In the genomic region with DNA sequence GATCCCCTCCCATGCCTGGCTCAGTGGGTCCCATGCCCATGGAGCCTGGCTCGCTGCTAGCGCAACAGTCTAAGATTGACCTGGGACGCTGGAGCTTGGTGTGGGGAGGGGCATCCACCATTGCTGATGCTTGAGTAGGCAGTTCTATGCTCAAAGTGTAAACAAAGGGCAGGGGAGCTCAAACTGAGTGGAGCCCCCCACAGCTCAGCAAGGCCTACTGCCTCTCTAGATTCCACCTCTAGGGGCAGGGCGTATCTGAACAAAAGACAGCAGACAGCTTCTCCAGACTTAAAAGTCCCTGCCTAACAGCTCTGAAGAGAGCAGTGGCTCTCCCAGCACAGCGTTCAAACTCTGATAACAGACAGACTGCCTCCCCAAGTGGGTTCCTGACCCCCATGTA, we compare ENCODE assay signal across 25 cellular contexts. TPM values are rescaled to one million over a fixed set of nuclear protein-coding genes. Genes with fewer than 3 reads are reported as not detected.
DNase-seq lines count a peak whose midpoint lies in the region; ATAC-seq and TF ChIP-seq lines count a peak whose summit lies in the region.
"Had no signal": no experiment of that assay in that cellular context is flagged by ENCODE, and none has a peak within 500 bp of the region (broad histone marks: within the 10 kb centered on the region; RNA-seq: fewer than 3 reads in every experiment).

No MANE protein-coding gene starts in this region.

- H3K4me1 ChIP-seq in GM23338 (ENCODE audit: insufficient read depth) (no peaks in the 10 kb centered on the region), OCI-LY7 (ENCODE audit: insufficient read depth, low read length, poor library complexity, severe bottlenecking) (no peaks in the 10 kb centered on the region), endodermal cell (ENCODE audit: control insufficient read depth, insufficient read depth, low read length) (no peaks in the 10 kb centered on the region), neural progenitor cell (no peaks in the 10 kb centered on the region), foreskin keratinocyte (no peaks in the 10 kb centered on the region)
- H3K4me1 ChIP-seq: A549; BE2C; BLaER1 treated with 17β-estradiol and CSF1 and Interleukin-3, amounts not matched to agents 10 nM and 100 nM had no signal

- no peaks in the 10 kb centered on the region for H3K4me1 Mint-ChIP-seq in GM23338
- H3K4me1 Mint-ChIP-seq in endodermal cell, result peaks cover 4% of the 10 kb centered on the region
- no peaks in the 10 kb centered on the region for H3K4me1 Mint-ChIP-seq in neural progenitor cell
- H3K4me1 Mint-ChIP-seq in activated CD8-positive, alpha-beta memory T cell treated with anti-CD3 and anti-CD28 coated beads, Interleukin-2, amount 10 ng/mL, durations not matched to agents 7 days and 5 days, result no peaks in the 10 kb centered on the region
- H3K4me1 Mint-ChIP-seq: CD14-positive monocyte; CD8-positive, alpha-beta memory T cell had no signal

- peak; percentile 59 for DNase-seq in GM23338 (ENCODE audit: low spot score)
- DNase-seq in OCI-LY7 (ENCODE audit: low spot score), result no peak
- DNase-seq in endodermal cell, result peak; percentile 67
- DNase-seq in neural progenitor cell (ENCODE audit: low spot score), result peak; percentile 17
- no peak for DNase-seq in MG63
- no peak for DNase-seq in activated CD8-positive, alpha-beta memory T cell treated with anti-CD3 and anti-CD28 coated beads, Interleukin-2, amount 10 ng/mL, durations not matched to agents 7 days and 5 days
- DNase-seq in foreskin keratinocyte, result no peak
- no peak for DNase-seq in stimulated activated CD4-positive, alpha-beta T cell treated with anti-CD3 and anti-CD28 coated beads, Interleukin-2, amount 100 ng/mL, for 48 hours
- DNase-seq: 8988T; ACHN; AML-193; BE2C; CD4-positive, alpha-beta T cell; CD8-positive, alpha-beta memory T cell; DMS 273 treated with DMSO at 0.1 percent for 48 hours; DMS79; EL; GF-D8; GOT3; H7 had no signal

- no peak overlapping the region for H3K27ac ChIP-seq in GM23338 (ENCODE audit: low read depth)
- H3K27ac ChIP-seq in OCI-LY7 (ENCODE audit: low read depth, low read length, poor library complexity, severe bottlenecking), result no peak overlapping the region
- H3K27ac ChIP-seq in endodermal cell (ENCODE audit: low read depth, low read length), result no peak overlapping the region
- no peak overlapping the region for H3K27ac ChIP-seq in neural progenitor cell
- no peak overlapping the region for H3K27ac ChIP-seq in foreskin keratinocyte
- H3K27ac ChIP-seq: A549; BLaER1 treated with 17β-estradiol and CSF1 and Interleukin-3, amounts not matched to agents 10 nM and 100 nM had no signal

- H3K9ac ChIP-seq in endodermal cell (ENCODE audit: extremely low read depth, low read length, poor library complexity, severe bottlenecking), result no peak overlapping the region
- no peak overlapping the region for H3K9ac ChIP-seq in neural progenitor cell
- H3K9ac ChIP-seq: BLaER1 treated with 17β-estradiol and CSF1 and Interleukin-3, amounts not matched to agents 10 nM and 100 nM had no signal

- BruUV-seq in OCI-LY7 (replicated peaks; lab: Mats Ljungman, UMichigan), result no TSS peak

- no peak overlapping the region for H3K4me3 ChIP-seq in GM23338
- H3K4me3 ChIP-seq in OCI-LY7 (ENCODE audit: low read depth, low read length, poor library complexity, severe bottlenecking), result no peak overlapping the region
- no peak overlapping the region for H3K4me3 ChIP-seq in endodermal cell (ENCODE audit: low read length)
- no peak overlapping the region for H3K4me3 ChIP-seq in neural progenitor cell
- H3K4me3 ChIP-seq in MG63, result no peak overlapping the region
- H3K4me3 ChIP-seq: A549; BLaER1 treated with 17β-estradiol and CSF1 and Interleukin-3, amounts not matched to agents 10 nM and 100 nM had no signal

- TF ChIP-seq CTCF in GM23338 (conservative IDR thresholded peaks at IDR 0.05; ENCODE audit: low read depth in 2 of 2) (peak; percentile 39 to 45), OCI-LY7 (conservative IDR thresholded peaks at IDR 0.05; ENCODE audit: low read length) (0 out of 2 replicates have a peak, but pooled peaks have one; percentile 21), endodermal cell (conservative IDR thresholded peaks at IDR 0.05) (peak; percentile 67), neural progenitor cell (IDR thresholded peaks at IDR 0.05) (peak; percentile 35), foreskin keratinocyte (conservative IDR thresholded peaks at IDR 0.05) (no peak)

- no peaks in the 10 kb centered on the region for H3K79me2 ChIP-seq in GM23338 (replicated peaks; ENCODE audit: insufficient read depth)
- no peaks in the 10 kb centered on the region for H3K79me2 ChIP-seq in OCI-LY7 (ENCODE audit: insufficient read depth, low read depth, low read length)
- no peaks in the 10 kb centered on the region for H3K79me2 ChIP-seq in neural progenitor cell (ENCODE audit: low read depth)

- H3K27ac Mint-ChIP-seq in GM23338 (no peak overlapping the region), endodermal cell (no peak overlapping the region), neural progenitor cell (no peak overlapping the region)
- no peak overlapping the region for H3K27ac Mint-ChIP-seq in activated CD8-positive, alpha-beta memory T cell treated with anti-CD3 and anti-CD28 coated beads, Interleukin-2, amount 10 ng/mL, durations not matched to agents 7 days and 5 days
- H3K27ac Mint-ChIP-seq: CD14-positive monocyte; CD4-positive, alpha-beta T cell had no signal

- H2AFZ ChIP-seq in GM23338 (0 out of 2 replicates have a peak overlapping the region, but pooled peaks have one; percentile 52), OCI-LY7 (ENCODE audit: low read length) (no peak overlapping the region), neural progenitor cell (replicated peaks) (peak overlapping the region; percentile 79)

- H3K9me3 ChIP-seq in OCI-LY7 (ENCODE audit: low read length) (no peaks in the 10 kb centered on the region), endodermal cell (ENCODE audit: control insufficient read depth, low read length) (no peaks in the 10 kb centered on the region), neural progenitor cell (ENCODE audit: low read depth) (no peaks in the 10 kb centered on the region), MG63 (no peaks in the 10 kb centered on the region)
- H3K9me3 ChIP-seq: A549; BE2C; BLaER1 treated with 17β-estradiol and CSF1 and Interleukin-3, amounts not matched to agents 10 nM and 100 nM had no signal

- intact Hi-C loops in OCI-LY7 (cut with micrococcal nuclease; ENCODE audit: unreplicated experiment), result no loop called here

- no peaks in the 10 kb centered on the region; the same call in 1 of the 2 replicates for H4K20me1 ChIP-seq in GM23338 (replicated peaks; ENCODE audit: insufficient read depth)
- no peaks in the 10 kb centered on the region for H4K20me1 ChIP-seq in OCI-LY7 (ENCODE audit: insufficient read depth, low read length)
- H4K20me1 ChIP-seq in neural progenitor cell (ENCODE audit: low read depth), result no peaks in the 10 kb centered on the region
- H4K20me1 ChIP-seq: BLaER1 treated with 17β-estradiol and CSF1 and Interleukin-3, amounts not matched to agents 10 nM and 100 nM had no signal

- POLR2A ChIA-PET in OCI-LY7 (lab: Charles Lee), result no interaction called here

- H3K36me3 Mint-ChIP-seq in GM23338 (ENCODE audit: low read depth) (no peaks in the 10 kb centered on the region), endodermal cell (ENCODE audit: low read depth) (no peaks in the 10 kb centered on the region), neural progenitor cell (peaks cover 2% of the 10 kb centered on the region)
- H3K36me3 Mint-ChIP-seq in activated CD8-positive, alpha-beta memory T cell treated with anti-CD3 and anti-CD28 coated beads, Interleukin-2, amount 10 ng/mL, durations not matched to agents 7 days and 5 days, result no peaks in the 10 kb centered on the region

- H3K9me3 Mint-ChIP-seq in GM23338, result no peaks in the 10 kb centered on the region; the same call in 2 of the 3 replicates
- H3K9me3 Mint-ChIP-seq in endodermal cell, result no peaks in the 10 kb centered on the region
- no peaks in the 10 kb centered on the region for H3K9me3 Mint-ChIP-seq in neural progenitor cell
- no peaks in the 10 kb centered on the region for H3K9me3 Mint-ChIP-seq in activated CD8-positive, alpha-beta memory T cell treated with anti-CD3 and anti-CD28 coated beads, Interleukin-2, amount 10 ng/mL, durations not matched to agents 7 days and 5 days (ENCODE audit: low read depth)
- H3K9me3 Mint-ChIP-seq: CD4-positive, alpha-beta T cell had no signal

- H3K36me3 ChIP-seq in GM23338 (ENCODE audit: insufficient read depth), result no peaks in the 10 kb centered on the region
- peaks cover 12% of the 10 kb centered on the region; the same call in 1 of the 2 replicates for H3K36me3 ChIP-seq in OCI-LY7 (ENCODE audit: insufficient read depth, low read length)
- no peaks in the 10 kb centered on the region for H3K36me3 ChIP-seq in endodermal cell (ENCODE audit: control insufficient read depth, insufficient read depth, low read length)
- no peaks in the 10 kb centered on the region for H3K36me3 ChIP-seq in neural progenitor cell
- H3K36me3 ChIP-seq in MG63, result no peaks in the 10 kb centered on the region
- H3K36me3 ChIP-seq: BE2C had no signal

- H3K4me2 ChIP-seq in GM23338, result no peak overlapping the region
- H3K4me2 ChIP-seq in OCI-LY7 (ENCODE audit: low read length), result no peak overlapping the region
- no peak overlapping the region for H3K4me2 ChIP-seq in neural progenitor cell
- H3K4me2 ChIP-seq: A549; BLaER1 treated with 17β-estradiol and CSF1 and Interleukin-3, amounts not matched to agents 10 nM and 100 nM had no signal

- H3F3A ChIP-seq in GM23338 (replicated peaks; ENCODE audit: low read depth) (no peaks in the 10 kb centered on the region), neural progenitor cell (ENCODE audit: low read depth) (no peaks in the 10 kb centered on the region)

- H3K27me3 Mint-ChIP-seq in GM23338 (ENCODE audit: insufficient read depth, low read depth, poor library complexity) (peaks cover 3% of the 10 kb centered on the region), endodermal cell (ENCODE audit: insufficient read depth) (peaks cover 28% of the 10 kb centered on the region), neural progenitor cell (ENCODE audit: insufficient read depth, low read depth) (no peaks in the 10 kb centered on the region)
- H3K27me3 Mint-ChIP-seq in activated CD8-positive, alpha-beta memory T cell treated with anti-CD3 and anti-CD28 coated beads, Interleukin-2, amount 10 ng/mL, durations not matched to agents 7 days and 5 days, result peaks cover 30% of the 10 kb centered on the region

- CTCF ChIA-PET in OCI-LY7 (lab: Charles Lee; ENCODE audit: unreplicated experiment), result no interaction called here
- CTCF ChIA-PET in activated CD8-positive, alpha-beta memory T cell treated with anti-CD3 and anti-CD28 coated beads, Interleukin-2, amount 10 ng/mL, durations not matched to agents 7 days and 5 days (lab: Charles Lee), result no interaction called here

- WGBS in endodermal cell (ENCODE audit: insufficient coverage in 1 of 2, insufficient read length in 1 of 2), 2 experiments, result 86 to 100% methylated on average over 2 to 5 of the region's 5 CpGs

- no peaks in the 10 kb centered on the region for H3K27me3 ChIP-seq in GM23338 (ENCODE audit: insufficient read depth)
- no peaks in the 10 kb centered on the region for H3K27me3 ChIP-seq in endodermal cell (ENCODE audit: control insufficient read depth, insufficient read depth, low read length, poor library complexity, severe bottlenecking)
- H3K27me3 ChIP-seq in neural progenitor cell, result no peaks in the 10 kb centered on the region
- no peaks in the 10 kb centered on the region for H3K27me3 ChIP-seq in MG63
- H3K27me3 ChIP-seq in foreskin keratinocyte, result peaks cover 8% of the 10 kb centered on the region
- H3K27me3 ChIP-seq: BE2C; BLaER1 treated with 17β-estradiol and CSF1 and Interleukin-3, amounts not matched to agents 10 nM and 100 nM had no signal

- H3K4me3 Mint-ChIP-seq in GM23338 (no peak overlapping the region), endodermal cell (no peak overlapping the region), neural progenitor cell (no peak overlapping the region)
- H3K4me3 Mint-ChIP-seq in activated CD8-positive, alpha-beta memory T cell treated with anti-CD3 and anti-CD28 coated beads, Interleukin-2, amount 10 ng/mL, durations not matched to agents 7 days and 5 days, result no peak overlapping the region
- H3K4me3 Mint-ChIP-seq: CD14-positive monocyte; CD4-positive, alpha-beta T cell; CD8-positive, alpha-beta memory T cell had no signal

- ATAC-seq in GM23338, result peak; percentile 64
- no peak for ATAC-seq in activated CD8-positive, alpha-beta memory T cell treated with anti-CD3 and anti-CD28 coated beads, Interleukin-2, amount 10 ng/mL, durations not matched to agents 7 days and 5 days
- ATAC-seq in foreskin keratinocyte, result no peak
- ATAC-seq: A549, HCT116 had no signal

- no peaks in the 10 kb centered on the region for H3K9me2 ChIP-seq in GM23338 (ENCODE audit: insufficient read depth)
- no peaks in the 10 kb centered on the region for H3K9me2 ChIP-seq in OCI-LY7 (ENCODE audit: insufficient read depth, low read length)

RNA-seq across cellular contexts. Expression of a gene that starts 31.2 kb away (rescaled TPM):
- not detected in 2 replicates for total RNA-seq in GM23338 (2014; rRNA removed; shearing (Covaris generic))
- polyA plus RNA-seq in GM23338 (2016; fragmentation: Nextera tagmentation; extraction: Ambion mirVana), result 0.06 TPM in 1 of 2 replicates, not detected in the other
- not detected in 2 replicates for total RNA-seq in OCI-LY7 (2014; rRNA removed; shearing (Covaris generic))
- not detected in 2 replicates for total RNA-seq in OCI-LY7 (2022)
- total RNA-seq in endodermal cell, result not detected
- not detected for polyA plus RNA-seq in endodermal cell (2013, experiment 1 of 2)
- 0.17 TPM for polyA plus RNA-seq in endodermal cell (2013, experiment 2 of 2)
- total RNA-seq in neural progenitor cell (ENCODE audit: low replicate concordance), result 0.04 and 0.06 TPM in 2 replicates
- total RNA-seq in MG63 (2014; rRNA removed; shearing (Covaris generic); ENCODE audit: low replicate concordance), result 0.16 TPM in 1 of 2 replicates, not detected in the other
- total RNA-seq in activated CD8-positive, alpha-beta memory T cell treated with anti-CD3 and anti-CD28 coated beads, Interleukin-2, amount 10 ng/mL, durations not matched to agents 7 days and 5 days, result not detected
- total RNA-seq in foreskin keratinocyte, result not detected in 2 replicates
- polyA plus RNA-seq in foreskin keratinocyte, result not detected in 2 replicates
- total RNA-seq: CD4-positive, alpha-beta T cell; CD8-positive, alpha-beta memory T cell; G401; H7 had no signal
- polyA plus RNA-seq: CD8-positive, alpha-beta memory T cell had no signal

RNA-seq across cellular contexts. Expression of a gene that starts 38.9 kb away (rescaled TPM):
- total RNA-seq in GM23338 (2014; rRNA removed; shearing (Covaris generic)), result 15.0 and 22.4 TPM in 2 replicates
- polyA plus RNA-seq in GM23338 (2016; fragmentation: Nextera tagmentation; extraction: Ambion mirVana) (12.4 and 13.2 TPM in 2 replicates), foreskin keratinocyte (28.2 and 42.3 TPM in 2 replicates)
- 64.5 and 83.0 TPM in 2 replicates for total RNA-seq in OCI-LY7 (2014; rRNA removed; shearing (Covaris generic))
- total RNA-seq in OCI-LY7 (2022) (68.3 and 75.2 TPM in 2 replicates), endodermal cell (10 to 100 TPM; 50.3 to 66.8 TPM), neural progenitor cell (ENCODE audit: low replicate concordance) (36.8 and 57.7 TPM in 2 replicates), foreskin keratinocyte (58.5 and 78.4 TPM in 2 replicates)
- polyA plus RNA-seq in endodermal cell (2013, experiment 1 of 2), result 39.2 TPM
- polyA plus RNA-seq in endodermal cell (2013, experiment 2 of 2), result 45.6 TPM
- total RNA-seq in MG63 (2014; rRNA removed; shearing (Covaris generic); ENCODE audit: low replicate concordance), result 74.7 and 98.6 TPM in 2 replicates
- 10 to 100 TPM; 75.6 to 79.3 TPM for total RNA-seq in activated CD8-positive, alpha-beta memory T cell treated with anti-CD3 and anti-CD28 coated beads, Interleukin-2, amount 10 ng/mL, durations not matched to agents 7 days and 5 days

RNA-seq across cellular contexts. Expression of a gene that starts 53.2 kb away (rescaled TPM):
- 0.54 and 1.4 TPM in 2 replicates for total RNA-seq in GM23338 (2014; rRNA removed; shearing (Covaris generic))
- 0.45 and 0.82 TPM in 2 replicates for polyA plus RNA-seq in GM23338 (2016; fragmentation: Nextera tagmentation; extraction: Ambion mirVana)
- not detected in 2 replicates for total RNA-seq in OCI-LY7 (2014; rRNA removed; shearing (Covaris generic))
- total RNA-seq in OCI-LY7 (2022), result 0.30 and 0.42 TPM in 2 replicates
- total RNA-seq in endodermal cell, result 10 to 100 TPM; 37.4 to 93.8 TPM
- 15.6 TPM for polyA plus RNA-seq in endodermal cell (2013, experiment 1 of 2)
- polyA plus RNA-seq in endodermal cell (2013, experiment 2 of 2), result 21.2 TPM
- 1.2 and 1.6 TPM in 2 replicates for total RNA-seq in neural progenitor cell (ENCODE audit: low replicate concordance)
- 69.3 and 75.6 TPM in 2 replicates for total RNA-seq in MG63 (2014; rRNA removed; shearing (Covaris generic); ENCODE audit: low replicate concordance)
- total RNA-seq in activated CD8-positive, alpha-beta memory T cell treated with anti-CD3 and anti-CD28 coated beads, Interleukin-2, amount 10 ng/mL, durations not matched to agents 7 days and 5 days, result 1 to 10 TPM; 5.5 to 6.6 TPM
- 227 and 235 TPM in 2 replicates for total RNA-seq in foreskin keratinocyte
- polyA plus RNA-seq in foreskin keratinocyte, result 56.1 and 63.0 TPM in 2 replicates
- polyA plus RNA-seq: CD8-positive, alpha-beta memory T cell had no signal

Comparison
In these comparisons a context has a peak if more than half of its experiments do, and no peak if none do; other contexts are left out.
1. DNase-seq: peak in GM23338 (single experiment), endodermal cell (single experiment) and neural progenitor cell (single experiment); none in OCI-LY7 (single experiment), MG63 (single experiment), activated CD8-positive, alpha-beta memory T cell treated with anti-CD3 and anti-CD28 coated beads, Interleukin-2, amount 10 ng/mL, durations not matched to agents 7 days and 5 days (single experiment), foreskin keratinocyte (0 of 2) and stimulated activated CD4-positive, alpha-beta T cell treated with anti-CD3 and anti-CD28 coated beads, Interleukin-2, amount 100 ng/mL, for 48 hours (0 of 2).